Comparison of ENCODE assay signal across 8 cellular contexts in genomic region chr1:77948841-77949424, GRCh38. TPM values are rescaled to one million over a fixed set of nuclear protein-coding genes. Genes with fewer than 3 reads are reported as not detected.
DNase-seq lines count a peak whose midpoint lies in the region; ATAC-seq and TF ChIP-seq lines count a peak whose summit lies in the region.

No MANE protein-coding gene starts in this region.

- no peak overlapping the region for H3K27ac Mint-ChIP-seq in stimulated activated effector memory CD8-positive, alpha-beta T cell treated with anti-CD3 and anti-CD28 coated beads, Interleukin-12 subunit alpha, Interleukin-12 subunit beta, amount 100 ng/mL, for 72 hours

- no peaks in the 10 kb centered on the region for H3K4me1 ChIP-seq in Panc1 (ENCODE audit: control insufficient read depth, insufficient read depth, low read length)
- H3K4me1 ChIP-seq in foreskin keratinocyte, result peaks cover 5% of the 10 kb centered on the region

- H3K27me3 ChIP-seq in Panc1 (ENCODE audit: control insufficient read depth, insufficient read depth, low read length), result no peaks in the 10 kb centered on the region
- no peaks in the 10 kb centered on the region for H3K27me3 ChIP-seq in foreskin keratinocyte

- no peaks in the 10 kb centered on the region for H3K36me3 Mint-ChIP-seq in stimulated activated effector memory CD8-positive, alpha-beta T cell treated with anti-CD3 and anti-CD28 coated beads, Interleukin-12 subunit alpha, Interleukin-12 subunit beta, amount 100 ng/mL, for 72 hours

- no peaks in the 10 kb centered on the region for H3K9me3 ChIP-seq in Panc1 (ENCODE audit: control insufficient read depth, insufficient read depth, low read depth, low read length)

- H3K27ac ChIP-seq in Panc1 (ENCODE audit: low read length) (no peak overlapping the region), foreskin keratinocyte (no peak overlapping the region)

- in situ Hi-C loops in Panc1 (cut with HindIII; ENCODE audit: low pct_unique_long_range_greater_than_20kb, low sequenced_read_pairs), result no loop called here

- no peak overlapping the region for H3K4me3 Mint-ChIP-seq in stimulated activated effector memory CD8-positive, alpha-beta T cell treated with anti-CD3 and anti-CD28 coated beads, Interleukin-12 subunit alpha, Interleukin-12 subunit beta, amount 100 ng/mL, for 72 hours

- peaks cover 28% of the 10 kb centered on the region for H3K4me1 Mint-ChIP-seq in stimulated activated effector memory CD8-positive, alpha-beta T cell treated with anti-CD3 and anti-CD28 coated beads, Interleukin-12 subunit alpha, Interleukin-12 subunit beta, amount 100 ng/mL, for 72 hours

- POLR2A ChIA-PET in AG04449 (lab: Yijun Ruan, JAX) (no interaction called here), Panc1 (lab: Charles Lee) (no interaction called here)

- H3K36me3 ChIP-seq in Panc1 (ENCODE audit: control insufficient read depth, insufficient read depth, low read length), result peaks cover 70% of the 10 kb centered on the region

- DNase-seq in AG04449 (ENCODE audit: low read depth, low spot score) (no peak), Panc1 (ENCODE audit: low read depth, low spot score) (no peak), foreskin keratinocyte (peak; percentile 14 to 30), cerebellar nuclear complex (lab: John Stamatoyannopoulos, UW) (no peak), SHP77 (lab: John Stamatoyannopoulos, UW) (no peak)
- no peak for DNase-seq in central memory CD4-positive, alpha-beta T cell
- DNase-seq in stimulated activated effector memory CD8-positive, alpha-beta T cell treated with anti-CD3 and anti-CD28 coated beads, Interleukin-12 subunit alpha, Interleukin-12 subunit beta, amount 100 ng/mL, for 72 hours (ENCODE audit: low spot score in 2 of 2), result no peak

- TF ChIP-seq CTCF in AG04449 (IDR thresholded peaks at IDR 0.05; ENCODE audit: insufficient read depth, low read length, missing control alignments), result peak; percentile 15
- peak; percentile 33 for TF ChIP-seq CTCF in Panc1 (IDR thresholded peaks at IDR 0.05)
- peak; percentile 46 for TF ChIP-seq CTCF in foreskin keratinocyte (conservative IDR thresholded peaks at IDR 0.05)

- no TSS peak for BruUV-seq in Panc1 (replicated peaks; lab: Mats Ljungman, UMichigan)

- intact Hi-C loops in Panc1 (cut with micrococcal nuclease; ENCODE audit: unreplicated experiment), result loop anchor here (10.0 kb wide), 1 partner anchor 166 kb away; no protein-coding TSS in a partner anchor

- H3K4me3 ChIP-seq in AG04449 (ENCODE audit: low read depth, low read length) (no peak overlapping the region), Panc1 (ENCODE audit: low read depth in 2 of 2, low read length in 2 of 2) (no peak overlapping the region)

- no peaks in the 10 kb centered on the region for H3K9me3 Mint-ChIP-seq in stimulated activated effector memory CD8-positive, alpha-beta T cell treated with anti-CD3 and anti-CD28 coated beads, Interleukin-12 subunit alpha, Interleukin-12 subunit beta, amount 100 ng/mL, for 72 hours

- CTCF ChIA-PET in AG04449 (lab: Yijun Ruan, JAX) (interaction anchor here (1.1 to 2.6 kb wide), 2 partner anchors 11 to 165 kb away, joined by 3 to 17 read pairs; no protein-coding TSS in a partner anchor), Panc1 (lab: Charles Lee) (no interaction called here)

- ATAC-seq in GM18861 (IDR thresholded peaks at IDR 0.05; ENCODE audit: unreplicated experiment) (peak; percentile 69), Panc1 (0 out of 2 replicates have a peak, but pooled peaks have one; percentile 56), foreskin keratinocyte (peak; percentile 59)
- no peak for ATAC-seq in stimulated activated effector memory CD8-positive, alpha-beta T cell treated with anti-CD3 and anti-CD28 coated beads, Interleukin-12 subunit alpha, Interleukin-12 subunit beta, amount 100 ng/mL, for 72 hours

RNA-seq across cellular contexts. Expression of gene FUBP1, which starts 29.9 kb away (rescaled TPM):
- total RNA-seq in Panc1 (2021; ENCODE audit: unreplicated experiment) (150 TPM), foreskin keratinocyte (140 and 146 TPM in 2 replicates)
- polyA plus RNA-seq in Panc1 (2012; ENCODE audit: insufficient read length), result 68.5 TPM
- polyA plus RNA-seq in foreskin keratinocyte, result 60.7 and 73.1 TPM in 2 replicates

RNA-seq across cellular contexts. Expression of gene DNAJB4, which starts 55.8 kb away (rescaled TPM):
- total RNA-seq in Panc1 (2021; ENCODE audit: unreplicated experiment) (14.9 TPM), foreskin keratinocyte (14.1 and 19.9 TPM in 2 replicates)
- 8.1 TPM for polyA plus RNA-seq in Panc1 (2012; ENCODE audit: insufficient read length)
- 6.0 and 7.2 TPM in 2 replicates for polyA plus RNA-seq in foreskin keratinocyte

Comparison
In these comparisons a context has a peak if more than half of its experiments do, and no peak if none do; other contexts are left out.
1. DNase-seq: peak in foreskin keratinocyte (2 of 2); none in AG04449 (single experiment), Panc1 (single experiment), central memory CD4-positive, alpha-beta T cell (single experiment), cerebellar nuclear complex (0 of 2), stimulated activated effector memory CD8-positive, alpha-beta T cell treated with anti-CD3 and anti-CD28 coated beads, Interleukin-12 subunit alpha, Interleukin-12 subunit beta, amount 100 ng/mL, for 72 hours (0 of 2) and SHP77 (0 of 2).
2. Peak in every context shown above with its lines, with median percentiles within 50 percentile points of each other: CTCF ChIP-seq.